Comparison of ENCODE assay signal across 11 cellular contexts in the genomic region with DNA sequence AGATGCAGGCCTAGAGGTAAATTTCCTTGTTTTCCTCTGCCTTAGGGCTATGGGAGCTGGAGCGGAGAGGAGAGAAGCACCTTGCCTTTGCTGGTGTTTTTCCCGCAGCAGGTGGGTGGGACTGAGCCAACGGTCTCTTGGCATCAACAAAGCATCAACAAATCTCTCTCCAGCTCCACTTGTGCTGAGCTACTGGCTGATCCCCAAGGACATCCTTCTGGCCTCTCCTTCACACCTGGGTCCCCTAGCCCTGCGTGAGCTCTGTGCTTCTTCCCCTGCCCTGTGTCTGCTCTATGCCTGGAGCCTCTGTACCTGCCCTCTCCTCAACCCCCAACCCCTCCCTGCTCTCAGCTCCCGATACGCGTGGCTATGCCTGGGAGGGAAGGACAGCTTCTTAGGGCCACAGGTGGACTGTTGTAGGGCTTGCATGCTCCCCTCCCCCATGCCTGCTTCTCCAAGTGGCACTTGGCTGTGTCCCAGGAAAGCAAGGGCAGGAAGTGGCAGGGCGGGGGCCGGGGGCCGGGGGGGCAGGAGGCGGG. TPM values are rescaled to one million over a fixed set of nuclear protein-coding genes. Genes with fewer than 3 reads are reported as not detected.
DNase-seq lines count a peak whose midpoint lies in the region; ATAC-seq, FAIRE-seq and TF ChIP-seq lines count a peak whose summit lies in the region.
"Had no signal": no experiment of that assay in that cellular context is flagged by ENCODE, and none has a peak within 500 bp of the region (broad histone marks: within the 10 kb centered on the region; RNA-seq: fewer than 3 reads in every experiment).

No MANE protein-coding gene starts in this region.

- no peak overlapping the region for H3K27ac ChIP-seq in astrocyte (ENCODE audit: low read depth, low read length)

- H3K9me3 Mint-ChIP-seq in astrocyte (ENCODE audit: unreplicated experiment), result no peaks in the 10 kb centered on the region

- H3K9ac ChIP-seq in astrocyte (ENCODE audit: low read length), result no peak overlapping the region

- H3K4me1 ChIP-seq in astrocyte (ENCODE audit: insufficient read depth, low read length), result peaks cover 19% of the 10 kb centered on the region

- peak overlapping the region; percentile 58 for H3K27ac Mint-ChIP-seq in astrocyte (ENCODE audit: unreplicated experiment)

- no peaks in the 10 kb centered on the region for H3K79me2 ChIP-seq in astrocyte (ENCODE audit: insufficient read depth, low read length)

- no peak overlapping the region for H2AFZ ChIP-seq in astrocyte (ENCODE audit: low read depth, low read length)

- TF ChIP-seq CTCF in astrocyte (IDR thresholded peaks at IDR 0.05; ENCODE audit: insufficient read depth, low read depth, low read length), result no peak

- no peaks in the 10 kb centered on the region for H3K36me3 ChIP-seq in astrocyte (ENCODE audit: insufficient read depth, low read length)

- no peaks in the 10 kb centered on the region for H3K9me3 ChIP-seq in astrocyte (ENCODE audit: insufficient read depth, low read depth, low read length)

- FAIRE-seq in astrocyte (lab: Jason Lieb, UNC), result no peak

- H3K36me3 Mint-ChIP-seq in astrocyte (ENCODE audit: low read depth, unreplicated experiment), result no peaks in the 10 kb centered on the region

- H3K27me3 ChIP-seq in astrocyte (ENCODE audit: insufficient read depth, low read length), result no peaks in the 10 kb centered on the region

- no peak overlapping the region for H3K4me2 ChIP-seq in astrocyte (ENCODE audit: low read length)

- DNase-seq in DMS153 treated with DMSO at 0.1 percent for 48 hours (lab: John Stamatoyannopoulos, UW; ENCODE audit: unreplicated experiment) (peak; percentile 99), NCI-H2029 (lab: John Stamatoyannopoulos, UW) (peak; percentile 99), astrocyte (ENCODE audit: low read depth) (no peak), myocyte (ENCODE audit: low read depth) (peak; percentile 48), activated gamma-delta T cell (lab: John Stamatoyannopoulos, UW) (no peak)
- no peak for DNase-seq in activated T-cell treated with anti-CD3 and anti-CD28 coated beads, Interleukin-2, amount 50 U/mL, for 48 hours
- DNase-seq: left cardiac atrium had no signal

- H3K4me3 ChIP-seq in astrocyte (ENCODE audit: insufficient read depth, low read depth, low read length), result no peak overlapping the region

- no peak overlapping the region for H3K4me3 Mint-ChIP-seq in astrocyte (ENCODE audit: unreplicated experiment)

- ATAC-seq in HG03045 (IDR thresholded peaks at IDR 0.05; ENCODE audit: unreplicated experiment), result no peak
- no peak for ATAC-seq in HG02571 (IDR thresholded peaks at IDR 0.05; ENCODE audit: unreplicated experiment)

- H4K20me1 ChIP-seq in astrocyte (ENCODE audit: insufficient read depth, low read length), result no peaks in the 10 kb centered on the region

- no peaks in the 10 kb centered on the region for H3K27me3 Mint-ChIP-seq in astrocyte (ENCODE audit: low read depth, unreplicated experiment)

- H3K4me1 Mint-ChIP-seq in astrocyte (ENCODE audit: low read depth, unreplicated experiment), result peaks cover 33% of the 10 kb centered on the region

RNA-seq across cellular contexts. Expression of a gene that starts 3.2 kb away (rescaled TPM):
- total RNA-seq in astrocyte (13.7 and 32.5 TPM in 2 replicates), myocyte (not detected in 2 replicates)
- 0.55 TPM for polyA plus RNA-seq in myocyte (2012)
- total RNA-seq: activated CD8-positive, alpha-beta memory T cell treated with anti-CD3 and anti-CD28 coated beads for 36 hours had no signal

RNA-seq across cellular contexts. Expression of a gene that starts 14.7 kb away (rescaled TPM):
- total RNA-seq in astrocyte, result 2.1 and 2.5 TPM in 2 replicates
- total RNA-seq in myocyte, result 1.3 and 4.0 TPM in 2 replicates
- polyA plus RNA-seq in myocyte (2012), result 3.3 TPM

RNA-seq across cellular contexts. Expression of a gene that starts 33.3 kb away (rescaled TPM):
- total RNA-seq in astrocyte (not detected in 2 replicates), myocyte (not detected in 2 replicates)
- polyA plus RNA-seq in myocyte (2012), result not detected
- total RNA-seq: activated CD8-positive, alpha-beta memory T cell treated with anti-CD3 and anti-CD28 coated beads for 36 hours; left cardiac atrium; temporal lobe had no signal

RNA-seq across cellular contexts. Expression of a gene that starts 57.6 kb away (rescaled TPM):
- 0.68 TPM in 1 of 2 replicates, not detected in the other for total RNA-seq in astrocyte
- total RNA-seq in myocyte, result not detected in 2 replicates
- not detected for polyA plus RNA-seq in myocyte (2012)
- total RNA-seq: activated CD8-positive, alpha-beta memory T cell treated with anti-CD3 and anti-CD28 coated beads for 36 hours; left cardiac atrium; temporal lobe had no signal

Comparison
In these comparisons a context has a peak if more than half of its experiments do, and no peak if none do; other contexts are left out.
1. DNase-seq: peak in DMS153 treated with DMSO at 0.1 percent for 48 hours (single experiment), NCI-H2029 (single experiment) and myocyte (single experiment); none in astrocyte (single experiment), activated gamma-delta T cell (single experiment) and activated T-cell treated with anti-CD3 and anti-CD28 coated beads, Interleukin-2, amount 50 U/mL, for 48 hours (0 of 2).
2. RNA of a gene that starts 3.2 kb away (total RNA-seq): 13.7 to 32.5 TPM in astrocyte; not detected in myocyte; every median in the first group is over 10 times any median in the second.